In the genomic region with DNA sequence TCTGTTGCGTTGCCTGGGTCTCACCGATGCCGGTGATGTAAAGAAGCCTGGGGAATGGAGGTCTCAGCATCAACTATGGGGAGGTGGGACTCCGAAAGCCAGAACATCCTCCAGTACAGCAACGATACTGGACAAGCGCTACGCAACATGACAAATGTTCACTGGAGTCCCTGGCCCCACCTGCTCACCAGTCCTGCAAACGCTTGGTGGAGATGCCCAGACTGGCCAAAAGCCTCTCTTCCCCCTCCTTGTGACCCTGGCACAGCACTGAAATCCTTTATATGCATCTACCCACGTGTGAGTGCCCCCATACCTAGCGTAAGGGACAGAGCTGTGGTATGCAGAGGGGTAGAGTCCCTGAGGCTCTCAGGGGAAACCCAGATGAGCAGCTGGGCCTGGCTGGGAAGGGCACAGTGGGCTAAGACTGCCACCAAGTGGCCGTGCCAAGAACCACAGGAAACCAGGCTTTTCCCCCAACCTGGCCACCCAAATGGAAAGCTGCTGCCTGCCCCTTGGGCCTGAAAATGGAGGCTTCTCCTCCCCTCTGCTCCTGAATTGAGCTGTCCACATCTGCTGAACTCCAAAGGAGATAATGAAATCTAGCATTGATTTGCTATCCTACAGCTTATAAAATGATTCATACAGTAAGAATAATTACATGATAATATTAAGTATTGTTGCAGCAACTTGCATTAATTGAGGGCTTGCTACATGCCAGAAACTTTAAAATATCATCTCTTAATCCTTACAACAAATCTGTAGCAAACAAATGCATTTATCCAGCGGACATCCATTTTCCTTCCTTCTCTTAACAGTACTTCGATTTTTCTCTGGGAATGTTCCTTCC, we compare ENCODE assay signal across 8 cellular contexts. TPM values are rescaled to one million over a fixed set of nuclear protein-coding genes. Genes with fewer than 3 reads are reported as not detected.
A peak's percentile ranks its signal among the peaks of the same experiment; 100 is the strongest.
DNase-seq lines count a peak whose midpoint lies in the region; ATAC-seq and TF ChIP-seq lines count a peak whose summit lies in the region.

No MANE protein-coding gene starts in this region.

- no peak overlapping the region for H3K27ac ChIP-seq in right lobe of liver

- no peaks in the 10 kb centered on the region for H3K36me3 ChIP-seq in right lobe of liver

- H3K4me1 ChIP-seq in right lobe of liver: no peaks in the 10 kb centered on the region

- DNase-seq in AG04449 (ENCODE audit: low read depth, low spot score) (no peak), NCI-H2107 (lab: John Stamatoyannopoulos, UW) (peak; percentile 29), cerebellum (ENCODE audit: low spot score) (peak; percentile 69), right lobe of liver (peak; percentile 61 to 68 (median 64))
- peak; percentile 20 for DNase-seq in stimulated activated CD8-positive, alpha-beta memory T cell treated with anti-CD3 and anti-CD28 coated beads, Interleukin-12 subunit alpha, Interleukin-12 subunit beta, amount 100 ng/mL, for 24 hours (ENCODE audit: extremely low read depth)

- CTCF ChIA-PET in AG04449 (lab: Yijun Ruan, JAX): interaction anchor here (0.6 to 4.9 kb wide), 25 partner anchors 9 to 1076 kb away, joined by 3 to 112 read pairs (median 4); no protein-coding TSS in a partner anchor

- POLR2A ChIA-PET in AG04449 (lab: Yijun Ruan, JAX): no interaction called here

- TF ChIP-seq CTCF in AG04449 (IDR thresholded peaks at IDR 0.05; ENCODE audit: insufficient read depth, low read length, missing control alignments) (peak; percentile 94), right lobe of liver (IDR thresholded peaks at IDR 0.05) (peak; percentile 87 to 92 (median 90))

- ATAC-seq in GM18498 (IDR thresholded peaks at IDR 0.05; ENCODE audit: unreplicated experiment): peak; percentile 87
- ATAC-seq in HG02884 (IDR thresholded peaks at IDR 0.05; ENCODE audit: unreplicated experiment): peak; percentile 78
- ATAC-seq in activated CD4-positive, CD25-positive, alpha-beta regulatory T cell treated with anti-CD3 and anti-CD28 coated beads, Interleukin-2, amount 50 U/mL, for 24 hours: peak; percentile 88 to 93
- ATAC-seq in right lobe of liver: peak; percentile 93 to 99 (median 96)

- H3K9me3 ChIP-seq in right lobe of liver: no peaks in the 10 kb centered on the region

- no peaks in the 10 kb centered on the region for H3K27me3 ChIP-seq in right lobe of liver

- WGBS in right lobe of liver (ENCODE audit: insufficient coverage, low coverage, low lambda C conversion rate, missing lambda C conversion rate): 50% methylated on average over 9 of the region's 13 CpGs

- H3K4me3 ChIP-seq in AG04449 (ENCODE audit: low read depth, low read length): no peak overlapping the region
- H3K4me3 ChIP-seq in right lobe of liver: no peak overlapping the region

- intact Hi-C loops in right lobe of liver (cut with DNase I): loop anchor here (5.0 kb wide), 1 partner anchor 697 kb away; no protein-coding TSS in a partner anchor

- no peak for TF ChIP-seq POLR2A in right lobe of liver (IDR thresholded peaks at IDR 0.05)

RNA-seq across cellular contexts. Expression of gene TTC12, which starts 24.8 kb away (rescaled TPM):
- 7.9 TPM for total RNA-seq in cerebellum
- 1 to 10 TPM; 5.1 to 8.9 (median 7.2) TPM for total RNA-seq in right lobe of liver
